In genomic region chr6:64683682-64684081, GRCh38 we compare ENCODE assay signal across 1 cellular context.
TF ChIP-seq lines count a peak whose summit lies in the region.

No MANE protein-coding gene starts in this region.

TF ChIP-seq in IMR-90, 13 proteins besides CTCF, POLR2A, EP300 and RAD21 (continued from another document):
- TF ChIP-seq RCOR1 (IDR thresholded peaks at IDR 0.05; ENCODE audit: insufficient replicate concordance, low read length), result no peak
- no peak for TF ChIP-seq FOS (IDR thresholded peaks at IDR 0.05; ENCODE audit: low read depth, low read length)
- TF ChIP-seq NFE2L2 (IDR thresholded peaks at IDR 0.05; ENCODE audit: low read depth, low read length), result no peak
- no peak for TF ChIP-seq CHD1 (IDR thresholded peaks at IDR 0.05; ENCODE audit: low read depth, low read length)
- no peak for TF ChIP-seq MXI1 (IDR thresholded peaks at IDR 0.05; ENCODE audit: borderline replicate concordance, low read depth, low read length)
- no peak for TF ChIP-seq RFX5 (IDR thresholded peaks at IDR 0.05; ENCODE audit: low read depth, low read length)
- TF ChIP-seq USF2 (IDR thresholded peaks at IDR 0.05; ENCODE audit: low read depth, low read length), result no peak
TF ChIP-seq in IMR-90: peak in this region for 0.
